Comparison of ENCODE assay signal across 27 cellular contexts in the genomic region with DNA sequence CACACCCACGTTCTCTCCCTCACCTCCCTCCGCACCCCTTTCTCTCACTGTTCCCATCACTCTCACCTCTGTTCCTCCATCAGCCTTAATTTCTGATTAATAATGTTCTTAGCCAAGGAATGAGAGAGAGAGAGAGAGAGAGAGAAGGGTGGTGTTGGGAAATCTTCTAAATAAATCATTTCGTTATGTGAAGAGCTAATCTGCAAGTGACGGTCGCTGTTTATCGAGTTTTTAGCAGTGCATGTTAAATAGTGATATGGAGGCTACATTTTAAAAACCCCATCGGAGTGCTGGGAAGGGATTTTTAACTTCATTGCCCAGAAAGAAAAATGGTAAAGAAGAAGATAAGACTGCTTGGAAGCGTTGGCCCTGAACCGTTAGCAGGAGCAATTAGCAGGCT.
"Had no signal": no experiment of that assay in that cellular context is flagged by ENCODE, and none has a peak within 500 bp of the region (broad histone marks: within the 10 kb centered on the region; RNA-seq: fewer than 3 reads in every experiment).

No MANE protein-coding gene starts in this region.

- H3K4me3 ChIP-seq: left lung, lower lobe of right lung, pancreas, prostate gland, skin epidermis, spleen, suprapubic skin, thoracic aorta, tibial nerve, uterus had no signal

- H3K9me3 ChIP-seq: left lung, lower lobe of right lung, pancreas, prostate gland, spleen, suprapubic skin, thoracic aorta, tibial nerve, uterus had no signal

- H3K36me3 ChIP-seq: left lung, lower lobe of right lung, pancreas, prostate gland, spleen, suprapubic skin, thoracic aorta, tibial nerve, uterus had no signal

- H3K27me3 ChIP-seq: uterus had no signal

- ATAC-seq: left colon; left lung; lower lobe of right lung; naive thymus-derived CD8-positive, alpha-beta T cell; pancreas; right cardiac atrium; sciatic nerve; stimulated activated effector memory CD8-positive, alpha-beta T cell treated with anti-CD3 and anti-CD28 coated beads, Interleukin-12 subunit alpha, Interleukin-12 subunit beta, amount 100 ng/mL, for 72 hours had no signal

- H3K4me1 ChIP-seq: left lung, lower lobe of right lung, pancreas, prostate gland, spleen, suprapubic skin, tibial nerve, uterus had no signal

- DNase-seq: hypothalamus; immature natural killer cell; kidney; left colon; left lung; lower lobe of right lung; mammary epithelial cell; mesenchymal stem cell; naive thymus-derived CD8-positive, alpha-beta T cell; nephron progenitor cell; nucleus accumbens; pancreas; posterior cingulate gyrus; retina; right cardiac atrium; spleen; stimulated activated CD4-positive, alpha-beta T cell treated with anti-CD3 and anti-CD28 coated beads, Interleukin-4, amount 100 ng/mL, for 24 hours; stimulated activated naive CD4-positive, alpha-beta T cell; uterus had no signal

- H3K27ac ChIP-seq: left lung, lower lobe of right lung, pancreas, prostate gland, skin epidermis, spleen, suprapubic skin, thoracic aorta, tibial nerve, uterus had no signal

- FAIRE-seq: islet of Langerhans, kidney, pancreas had no signal
